Comparison of ENCODE assay signal across 8 cellular contexts in genomic region chr11:120209750-120210650, GRCh38. TPM values are rescaled to one million over a fixed set of nuclear protein-coding genes. Genes with fewer than 3 reads are reported as not detected.
A peak's percentile ranks its signal among the peaks of the same experiment; 100 is the strongest.
DNase-seq lines count a peak whose midpoint lies in the region; ATAC-seq and TF ChIP-seq lines count a peak whose summit lies in the region.

No MANE protein-coding gene starts in this region.

- peaks cover 22 to 67% (median 59%) of the 10 kb centered on the region in 4 donors for H3K4me1 ChIP-seq in esophagus muscularis mucosa
- H3K4me1 ChIP-seq in prostate gland (replicated peaks) = peaks cover 3% of the 10 kb centered on the region

- ATAC-seq in T-cell (replicated peaks in 1 of 4) (no peak), GM21723 (IDR thresholded peaks at IDR 0.05; ENCODE audit: unreplicated experiment) (no peak), GM21825 (IDR thresholded peaks at IDR 0.05; ENCODE audit: unreplicated experiment) (no peak)

- TF ChIP-seq POLR2A in esophagus muscularis mucosa (IDR thresholded peaks at IDR 0.05; ENCODE audit: low read depth) = no peak
- TF ChIP-seq POLR2A in prostate gland (IDR thresholded peaks at IDR 0.05) = no peak

- 24% methylated on average over 27 of the region's 27 CpGs for WGBS in esophagus muscularis mucosa
- 14% methylated on average over 27 of the region's 27 CpGs for WGBS in prostate gland

- peaks cover 29 to 38% of the 10 kb centered on the region in 2 donors for H3K27me3 Mint-ChIP-seq in T-cell

- H3K27me3 ChIP-seq in esophagus muscularis mucosa = no peaks in the 10 kb centered on the region
- no peaks in the 10 kb centered on the region for H3K27me3 ChIP-seq in prostate gland (replicated peaks; ENCODE audit: insufficient read depth)

- DNase-seq in GM03348 (ENCODE audit: low spot score) (peak; percentile 44), T-cell (no peak), esophagus muscularis mucosa (ENCODE audit: extremely low spot score) (no peak), prostate gland (ENCODE audit: low spot score) (no peak), NCI-H187 treated with DMSO at 0.1 percent for 48 hours (lab: John Stamatoyannopoulos, UW) (no peak), C1 segment of cervical spinal cord (lab: John Stamatoyannopoulos, UW) (no peak)

- peaks cover 16 to 25% (median 16%) of the 10 kb centered on the region in 3 donors for H3K4me1 Mint-ChIP-seq in T-cell

- CTCF ChIA-PET in T-cell (lab: Charles Lee) = no interaction called here

- H3K9me3 ChIP-seq in esophagus muscularis mucosa (no peaks in the 10 kb centered on the region), prostate gland (no peaks in the 10 kb centered on the region)

- no peak for TF ChIP-seq CTCF in esophagus muscularis mucosa (IDR thresholded peaks at IDR 0.05)
- TF ChIP-seq CTCF in prostate gland (IDR thresholded peaks at IDR 0.05) = no peak

- no peaks in the 10 kb centered on the region for H3K9me3 Mint-ChIP-seq in T-cell

- H3K4me3 ChIP-seq in esophagus muscularis mucosa (peak overlapping the region; percentile 71 to 91 (median 76)), prostate gland (peak overlapping the region; percentile 58 to 62)

- intact Hi-C loops in esophagus muscularis mucosa (cut with DNase I) (loop anchor here (5.0 kb wide), 1 partner anchor 33 kb away; no protein-coding TSS in a partner anchor), prostate gland (cut with DNase I) (no loop called here)

- H3K27ac ChIP-seq in esophagus muscularis mucosa (replicated peaks in 1 of 4) = peak overlapping the region; percentile 80 to 84 (median 80)
- peak overlapping the region; percentile 66 to 71 for H3K27ac ChIP-seq in prostate gland

- H3K36me3 Mint-ChIP-seq in T-cell = no peaks in the 10 kb centered on the region

- TF ChIP-seq EP300 in esophagus muscularis mucosa (IDR thresholded peaks at IDR 0.05) = no peak

- H3K36me3 ChIP-seq in esophagus muscularis mucosa (peaks cover 0 to 5% (median 2%) of the 10 kb centered on the region in 4 donors), prostate gland (no peaks in the 10 kb centered on the region)

- peak overlapping the region; percentile 82 to 96 (median 87) for H3K4me3 Mint-ChIP-seq in T-cell

- POLR2A ChIA-PET in T-cell (lab: Charles Lee) = no interaction called here

- peak overlapping the region; percentile 47 to 64 for H3K27ac Mint-ChIP-seq in T-cell

RNA-seq across cellular contexts. Expression of gene OAF, which starts 0.8 kb away (rescaled TPM):
- total RNA-seq in T-cell = 1 to 10 TPM; 3.2 to 6.0 (median 4.0) TPM
- 10 to 100 TPM; 30.7 to 66.1 (median 58.1) TPM for total RNA-seq in esophagus muscularis mucosa
- total RNA-seq in prostate gland = 10 to 100 TPM; 14.5 to 17.4 TPM

RNA-seq across cellular contexts. Expression of gene POU2F3, which starts 29.9 kb away (rescaled TPM):
- total RNA-seq in T-cell (not detected), esophagus muscularis mucosa (not detected), prostate gland (1 to 10 TPM; 1.5 to 6.1 TPM)
